14 cellular contexts compared by ENCODE assay signal in genomic region chr21:37414292-37415253, GRCh38. TPM values are rescaled to one million over a fixed set of nuclear protein-coding genes. Genes with fewer than 3 reads are reported as not detected.
A peak's percentile ranks its signal among the peaks of the same experiment; 100 is the strongest.
DNase-seq lines count a peak whose midpoint lies in the region; ATAC-seq, FAIRE-seq and TF ChIP-seq lines count a peak whose summit lies in the region.
"Had no signal": no experiment of that assay in that cellular context is flagged by ENCODE, and none has a peak within 500 bp of the region (broad histone marks: within the 10 kb centered on the region; RNA-seq: fewer than 3 reads in every experiment).

No MANE protein-coding gene starts in this region.

- H3K79me2 ChIP-seq in OCI-LY1 (ENCODE audit: insufficient read depth, low read length) = peaks cover 99% of the 10 kb centered on the region
- peaks cover 100% of the 10 kb centered on the region for H3K79me2 ChIP-seq in K562 (ENCODE audit: control insufficient read depth, insufficient read depth, low read length)

- no peak overlapping the region for H2AFZ ChIP-seq in OCI-LY1 (ENCODE audit: low read length)
- no peak overlapping the region for H2AFZ ChIP-seq in K562 (ENCODE audit: low read depth, low read length)

- BruUV-seq in K562 (replicated peaks; lab: Mats Ljungman, UMichigan) = no TSS peak

- H4K20me1 ChIP-seq in OCI-LY1 (ENCODE audit: insufficient read depth, low read length) (no peaks in the 10 kb centered on the region), K562 (replicated peaks; ENCODE audit: control insufficient read depth, insufficient read depth, low read length) (peaks cover 40% of the 10 kb centered on the region)

- TF ChIP-seq POLR2A in K562 (conservative IDR thresholded peaks at IDR 0.05) = no peak

- H3K4me3 Mint-ChIP-seq in stimulated activated effector memory CD8-positive, alpha-beta T cell treated with anti-CD3 and anti-CD28 coated beads, Interleukin-12 subunit alpha, Interleukin-12 subunit beta, amount 100 ng/mL, for 72 hours = no peak overlapping the region
- H3K4me3 Mint-ChIP-seq: type B pancreatic cell had no signal

- WGBS in K562 (ENCODE audit: insufficient coverage, low coverage, missing lambda C conversion rate) = 42% methylated on average over 5 of the region's 5 CpGs

- no peak overlapping the region for H3K9ac ChIP-seq in OCI-LY1 (ENCODE audit: low read length)
- H3K9ac ChIP-seq in K562 (ENCODE audit: insufficient read depth in 1 of 2, low read depth in 2 of 2, low read length in 2 of 2) = 0 out of 4 replicates have a peak overlapping the region, but pooled peaks of 1 of the 2 experiments have one; percentile 2

- H3K27ac Mint-ChIP-seq in stimulated activated effector memory CD8-positive, alpha-beta T cell treated with anti-CD3 and anti-CD28 coated beads, Interleukin-12 subunit alpha, Interleukin-12 subunit beta, amount 100 ng/mL, for 72 hours = peak overlapping the region; percentile 2
- H3K27ac Mint-ChIP-seq: type B pancreatic cell had no signal

- H3K4me3 ChIP-seq in cardiac muscle cell (no peak overlapping the region), OCI-LY1 (ENCODE audit: low read depth, low read length, poor library complexity, severe bottlenecking) (no peak overlapping the region), K562 (no peak overlapping the region)
- H3K4me3 ChIP-seq: SK-N-MC had no signal

- DNase-seq in cardiac muscle cell (ENCODE audit: low read depth in 1 of 2, low spot score in 1 of 2) = no peak
- no peak for DNase-seq in left cardiac atrium
- DNase-seq in K562 (ENCODE audit: extremely low read depth in 1 of 4, low spot score in 3 of 4) = no peak
- DNase-seq in stimulated activated effector memory CD8-positive, alpha-beta T cell treated with anti-CD3 and anti-CD28 coated beads, Interleukin-12 subunit alpha, Interleukin-12 subunit beta, amount 100 ng/mL, for 72 hours (ENCODE audit: low spot score in 2 of 2) = no peak
- no peak for DNase-seq in SK-N-DZ (ENCODE audit: low spot score)
- no peak for DNase-seq in NK-92 treated with Interleukin-12 subunit alpha and Interleukin-12 subunit beta, amount 100 ng/mL, for 24 hours (lab: John Stamatoyannopoulos, UW)
- DNase-seq: activated CD4-positive, alpha-beta T cell treated with anti-CD3 and anti-CD28 coated beads for 4 hours; DMS79; stimulated activated CD4-positive, alpha-beta T cell treated with anti-CD3 and anti-CD28 coated beads, Interleukin-2, amount 100 ng/mL, for 24 hours had no signal

- H3K27ac ChIP-seq in cardiac muscle cell = peak overlapping the region; percentile 8
- H3K27ac ChIP-seq in OCI-LY1 (ENCODE audit: low read depth, low read length, poor library complexity, severe bottlenecking) = peak overlapping the region; percentile 21
- H3K27ac ChIP-seq in K562 (ENCODE audit: extremely low read depth, low read depth, low read length) = peak overlapping the region; percentile 48; the same call in 2 of the 3 replicates
- H3K27ac ChIP-seq: SK-N-MC had no signal

- H3F3A ChIP-seq in OCI-LY1 (ENCODE audit: insufficient read depth, low read length) = no peaks in the 10 kb centered on the region

- no peak for TF ChIP-seq EP300 in K562 (IDR thresholded peaks at IDR 0.05; ENCODE audit: low read length)

- CTCF ChIA-PET in K562 (lab: Yijun Ruan, JAX; ENCODE audit: low intra/inter-chr PET ratio) = no interaction called here

- TF ChIP-seq CTCF in cardiac muscle cell (IDR thresholded peaks at IDR 0.05; ENCODE audit: low read depth, low read length) (no peak), OCI-LY1 (IDR thresholded peaks at IDR 0.05; ENCODE audit: low read length) (no peak), K562 (IDR thresholded peaks at IDR 0.05 in 2 of 3, conservative IDR thresholded peaks at IDR 0.05 in 1 of 3; ENCODE audit: insufficient read depth in 2 of 3, low read depth in 1 of 3, low read length in 3 of 3) (no peak)

- peak; percentile 61 for FAIRE-seq in K562 (lab: Jason Lieb, UNC)
- FAIRE-seq: HTR-8/SVneo had no signal

- H3K4me2 ChIP-seq in OCI-LY1 (ENCODE audit: low read length) = no peak overlapping the region; the same call in 1 of the 2 replicates
- H3K4me2 ChIP-seq in K562 (ENCODE audit: insufficient read depth, low read length) = 0 out of 2 replicates have a peak overlapping the region, but pooled peaks have one; percentile 7

- H3K36me3 ChIP-seq in cardiac muscle cell (no peaks in the 10 kb centered on the region), OCI-LY1 (ENCODE audit: insufficient read depth, low read length) (peaks cover 4% of the 10 kb centered on the region; the same call in 1 of the 2 replicates), K562 (ENCODE audit: control insufficient read depth, insufficient read depth, low read length) (no peaks in the 10 kb centered on the region; the same call in 2 of the 3 replicates)

- no peaks in the 10 kb centered on the region for H3K9me2 ChIP-seq in OCI-LY1 (ENCODE audit: low read depth, low read length)

- POLR2A ChIA-PET in K562 (lab: Yijun Ruan, JAX) = interaction anchor here (0.7 to 2.5 kb wide), 5 partner anchors 8 to 54 kb away, joined by 3 to 7 read pairs (median 4); no protein-coding TSS in a partner anchor

- H3K36me3 Mint-ChIP-seq in stimulated activated effector memory CD8-positive, alpha-beta T cell treated with anti-CD3 and anti-CD28 coated beads, Interleukin-12 subunit alpha, Interleukin-12 subunit beta, amount 100 ng/mL, for 72 hours = peaks cover 12% of the 10 kb centered on the region

- H3K9me3 ChIP-seq in cardiac muscle cell (ENCODE audit: low read depth) = no peaks in the 10 kb centered on the region
- no peaks in the 10 kb centered on the region for H3K9me3 ChIP-seq in OCI-LY1 (ENCODE audit: low read length)
- H3K9me3 ChIP-seq in K562 (replicated peaks; ENCODE audit: control insufficient read depth, insufficient read depth, low read depth, low read length) = no peaks in the 10 kb centered on the region

- ATAC-seq in left cardiac atrium (no peak), K562 (peak; percentile 12), HG03520 (IDR thresholded peaks at IDR 0.05; ENCODE audit: unreplicated experiment) (no peak)
- peak; percentile 45 for ATAC-seq in stimulated activated effector memory CD8-positive, alpha-beta T cell treated with anti-CD3 and anti-CD28 coated beads, Interleukin-12 subunit alpha, Interleukin-12 subunit beta, amount 100 ng/mL, for 72 hours

- TF ChIP-seq RAD21 in K562 (CRISPR knock-in tag; conservative IDR thresholded peaks at IDR 0.05 in 1 of 2, IDR thresholded peaks at IDR 0.05 in 1 of 2) = no peak; a peak in 1 of 4 replicates

- H3K27me3 ChIP-seq in cardiac muscle cell = no peaks in the 10 kb centered on the region
- H3K27me3 ChIP-seq in OCI-LY1 (ENCODE audit: insufficient read depth, low read length) = no peaks in the 10 kb centered on the region
- H3K27me3 ChIP-seq in K562 (ENCODE audit: control insufficient read depth in 2 of 2, insufficient read depth in 2 of 2, low read length in 2 of 2) = no peaks in the 10 kb centered on the region

- H3K4me1 ChIP-seq in cardiac muscle cell (ENCODE audit: low read depth) (peaks cover 37% of the 10 kb centered on the region), OCI-LY1 (ENCODE audit: insufficient read depth, low read length, severe bottlenecking) (peaks cover 55% of the 10 kb centered on the region), K562 (replicated peaks in 1 of 2; ENCODE audit: control insufficient read depth in 2 of 2, insufficient read depth in 2 of 2, low read length in 2 of 2) (peaks cover 7 to 57% of the 10 kb centered on the region in 2 experiments)

- in situ Hi-C loops in K562 (cut with MboI) = no loop called here

- peaks cover 5% of the 10 kb centered on the region for H3K9me1 ChIP-seq in K562 (ENCODE audit: control insufficient read depth, insufficient read depth, low read length)

- intact Hi-C loops in left cardiac atrium (cut with DNase I) (no loop called here), K562 (cut with micrococcal nuclease) (no loop called here)

- H3K4me1 Mint-ChIP-seq in stimulated activated effector memory CD8-positive, alpha-beta T cell treated with anti-CD3 and anti-CD28 coated beads, Interleukin-12 subunit alpha, Interleukin-12 subunit beta, amount 100 ng/mL, for 72 hours = peaks cover 73% of the 10 kb centered on the region

- no peaks in the 10 kb centered on the region for H3K9me3 Mint-ChIP-seq in stimulated activated effector memory CD8-positive, alpha-beta T cell treated with anti-CD3 and anti-CD28 coated beads, Interleukin-12 subunit alpha, Interleukin-12 subunit beta, amount 100 ng/mL, for 72 hours
- H3K9me3 Mint-ChIP-seq: type B pancreatic cell had no signal

TF ChIP-seq in K562, 482 proteins besides CTCF, POLR2A, EP300 and RAD21 (continues in another document):
- TF ChIP-seq ADNP (tag; IDR thresholded peaks at IDR 0.05) (peak; percentile 63), ZNF239 (CRISPR knock-in tag; IDR thresholded peaks at IDR 0.05) (no peak), SPI1 (IDR thresholded peaks at IDR 0.05; ENCODE audit: borderline replicate concordance, low read depth, low read length) (no peak), MCM3 (IDR thresholded peaks at IDR 0.05) (no peak), PCBP1 (IDR thresholded peaks at IDR 0.05; ENCODE audit: low read depth, low read length, poor library complexity, severe bottlenecking) (no peak)

RNA-seq across cellular contexts. Expression of gene DYRK1A, which starts 48.0 kb away (rescaled TPM):
- total RNA-seq in cardiac muscle cell (57.7 and 61.7 TPM in 2 replicates), left cardiac atrium (10 to 100 TPM; 53.0 to 68.3 TPM), K562 (2014; rRNA removed) (40.2 and 42.3 TPM in 2 replicates), K562 (2014; rRNA removed; fragmentation: Illumina TruSeq; extraction: Trizol) (58.9 and 66.8 TPM in 2 replicates), K562 (2015; rRNA removed; fragmentation: Illumina TruSeq; extraction: Trizol) (55.3 and 57.7 TPM in 2 replicates), K562 (2021) (55.8 and 64.8 TPM in 2 replicates)
- polyA plus RNA-seq in cardiac muscle cell (4.2 and 4.5 TPM in 2 replicates), K562 (2011; rRNA removed) (59.9 and 65.9 TPM in 2 replicates), K562 (2014; fragmentation: Illumina TruSeq; extraction: Trizol) (35.5 and 36.5 TPM in 2 replicates), K562 (2014; fragmentation: Nextera tagmentation; extraction: Ambion mirVana) (10 to 100 TPM in 1 of 2 experiments, 1 to 10 TPM in 1; 3.7 to 13.2 TPM), K562 (2014; rRNA removed) (29.1 and 32.7 TPM in 2 replicates)
- total RNA-seq in K562 (2011; cell fraction: chromatin; rRNA removed; ENCODE audit: low replicate concordance) = 104 and 251 TPM in 2 replicates
- total RNA-seq in K562 (2011; cell fraction: nucleolus; rRNA removed) = 52.7 and 60.7 TPM in 2 replicates
- 126 and 183 TPM in 2 replicates for total RNA-seq in K562 (2011; cell fraction: nucleoplasm; rRNA removed)
- 49.8 and 58.2 TPM in 2 replicates for polyA plus RNA-seq in K562 (2011; cell fraction: cytosol; rRNA removed)
- 116 and 121 TPM in 2 replicates for polyA plus RNA-seq in K562 (2011; cell fraction: nucleus; rRNA removed)
- 20.9 and 26.2 TPM in 2 replicates for polyA plus RNA-seq in K562 (2012)
- 174 and 176 TPM in 2 replicates for polyA minus RNA-seq in K562 (2011; rRNA and poly(A)+ RNA removed)
- 62.1 and 76.3 TPM in 2 replicates for polyA minus RNA-seq in K562 (2011; cell fraction: cytosol; rRNA and poly(A)+ RNA removed)
- polyA minus RNA-seq in K562 (2011; cell fraction: nucleus; rRNA and poly(A)+ RNA removed) = 102 and 169 TPM in 2 replicates
- 18.8 and 20.9 TPM in 2 replicates for polyA plus RNA-seq in SK-N-DZ (2014; cell fraction: cytosol; rRNA removed)
- polyA plus RNA-seq in SK-N-DZ (2014; cell fraction: nucleus; rRNA removed) = 16.4 and 20.3 TPM in 2 replicates

Comparison
In these comparisons a context has a peak if more than half of its experiments do, and no peak if none do; other contexts are left out.
1. ATAC-seq: peak in K562 (single experiment) and stimulated activated effector memory CD8-positive, alpha-beta T cell treated with anti-CD3 and anti-CD28 coated beads, Interleukin-12 subunit alpha, Interleukin-12 subunit beta, amount 100 ng/mL, for 72 hours (single experiment); none in left cardiac atrium (0 of 2) and HG03520 (single experiment).
2. Peak in every context shown above with its lines, with median percentiles within 50 percentile points of each other: H3K27ac ChIP-seq.